Comparison of ENCODE assay signal across 1 cellular context in genomic region chr16:71986131-71986530, GRCh38.
TF ChIP-seq lines count a peak whose summit lies in the region.

No MANE protein-coding gene starts in this region.

TF ChIP-seq in HepG2, 621 proteins besides CTCF, POLR2A, EP300 and RAD21:
- no peak for TF ChIP-seq RFX5 (IDR thresholded peaks at IDR 0.05; ENCODE audit: low read depth, low read length)
- TF ChIP-seq DMAP1 (CRISPR knock-in tag; IDR thresholded peaks at IDR 0.05) = no peak
- no peak for TF ChIP-seq RFX3 (CRISPR knock-in tag; IDR thresholded peaks at IDR 0.05)
- TF ChIP-seq THAP8 (CRISPR knock-in tag; IDR thresholded peaks at IDR 0.05; ENCODE audit: borderline replicate concordance) = no peak
- no peak for TF ChIP-seq ADNP (CRISPR knock-in tag; IDR thresholded peaks at IDR 0.05)
- no peak for TF ChIP-seq DBP (CRISPR knock-in tag; IDR thresholded peaks at IDR 0.05; ENCODE audit: not compliant biosample characterization)
- no peak for TF ChIP-seq ZNF251 (CRISPR knock-in tag; IDR thresholded peaks at IDR 0.05)
